Comparison of ENCODE assay signal across 20 cellular contexts in genomic region chr9:127878652-127879377, GRCh38. TPM values are rescaled to one million over a fixed set of nuclear protein-coding genes. Genes with fewer than 3 reads are reported as not detected.
DNase-seq lines count a peak whose midpoint lies in the region; ATAC-seq and TF ChIP-seq lines count a peak whose summit lies in the region.
"Had no signal": no experiment of that assay in that cellular context is flagged by ENCODE, and none has a peak within 500 bp of the region (broad histone marks: within the 10 kb centered on the region; RNA-seq: fewer than 3 reads in every experiment).

No MANE protein-coding gene starts in this region.

- H3K27ac Mint-ChIP-seq in type B pancreatic cell = peak overlapping the region; percentile 19
- H3K27ac Mint-ChIP-seq in activated CD4-positive, alpha-beta memory T cell treated with anti-CD3 and anti-CD28 coated beads for 36 hours = no peak overlapping the region
- H3K27ac Mint-ChIP-seq: activated CD4-positive, alpha-beta T cell treated with anti-CD3 and anti-CD28 coated beads for 36 hours; activated naive CD4-positive, alpha-beta T cell treated with anti-CD3 and anti-CD28 coated beads for 36 hours; activated T-cell treated with anti-CD3 and anti-CD28 coated beads, Interleukin-2, amount 50 U/mL, for 72 hours had no signal

- H3K4me1 Mint-ChIP-seq in type B pancreatic cell (ENCODE audit: unreplicated experiment) = peaks cover 15% of the 10 kb centered on the region
- peaks cover 5% of the 10 kb centered on the region for H3K4me1 Mint-ChIP-seq in activated CD4-positive, alpha-beta memory T cell treated with anti-CD3 and anti-CD28 coated beads for 36 hours (ENCODE audit: low read depth)

- H3K4me1 ChIP-seq in right cardiac atrium (ENCODE audit: control insufficient read depth, insufficient read depth, low read length) (peaks cover 12% of the 10 kb centered on the region), right atrium auricular region (peaks cover 0 to 48% of the 10 kb centered on the region in 2 donors), lower lobe of right lung (peaks cover 45% of the 10 kb centered on the region)

- ATAC-seq in right cardiac atrium = no peak
- ATAC-seq in lower lobe of right lung = peak; percentile 2 to 3
- no peak for ATAC-seq in GM19351 (IDR thresholded peaks at IDR 0.05; ENCODE audit: unreplicated experiment)
- ATAC-seq: activated CD4-positive, alpha-beta T cell treated with anti-CD3 and anti-CD28 coated beads for 36 hours; activated T-cell treated with anti-CD3 and anti-CD28 coated beads, Interleukin-2, amount 50 U/mL, for 72 hours had no signal

- no peaks in the 10 kb centered on the region for H3K27me3 Mint-ChIP-seq in type B pancreatic cell
- H3K27me3 Mint-ChIP-seq in activated CD4-positive, alpha-beta memory T cell treated with anti-CD3 and anti-CD28 coated beads for 36 hours = no peaks in the 10 kb centered on the region

- H3K27ac ChIP-seq in right cardiac atrium (ENCODE audit: low read length) (no peak overlapping the region), right atrium auricular region (peak overlapping the region in 1 of 2 donors; percentile 94), lower lobe of right lung (no peak overlapping the region)

- H3K36me3 Mint-ChIP-seq in type B pancreatic cell = no peaks in the 10 kb centered on the region
- peaks cover 2% of the 10 kb centered on the region for H3K36me3 Mint-ChIP-seq in activated CD4-positive, alpha-beta memory T cell treated with anti-CD3 and anti-CD28 coated beads for 36 hours
- H3K36me3 Mint-ChIP-seq: CD14-positive monocyte had no signal

- peak overlapping the region; percentile 85 for H3K4me3 Mint-ChIP-seq in type B pancreatic cell
- no peak overlapping the region for H3K4me3 Mint-ChIP-seq in activated CD4-positive, alpha-beta memory T cell treated with anti-CD3 and anti-CD28 coated beads for 36 hours
- H3K4me3 Mint-ChIP-seq: activated CD4-positive, alpha-beta T cell treated with anti-CD3 and anti-CD28 coated beads for 36 hours; activated naive CD4-positive, alpha-beta T cell treated with anti-CD3 and anti-CD28 coated beads for 36 hours had no signal

- intact Hi-C loops in right cardiac atrium (cut with DNase I) (loop anchor here in 3 of 4 donors (10.0 kb wide), 2 partner anchors 74 to 144 kb away; partner anchors contain the start of genes FPGS (in 2 of the 3) and TOR2A (in 2 of the 3)), lower lobe of right lung (cut with DNase I) (no loop called here)
- intact Hi-C loops in activated CD4-positive, alpha-beta memory T cell treated with anti-CD3 and anti-CD28 coated beads for 36 hours (cut with micrococcal nuclease) = no loop called here

- H3K9me3 ChIP-seq in right cardiac atrium (ENCODE audit: control insufficient read depth, low read length) (no peaks in the 10 kb centered on the region), right atrium auricular region (no peaks in the 10 kb centered on the region), lower lobe of right lung (no peaks in the 10 kb centered on the region)

- DNase-seq in right cardiac atrium (peak in 2 of 3 donors; percentile 25 to 26), right atrium auricular region (ENCODE audit: low spot score) (no peak), RKO (ENCODE audit: low spot score) (peak; percentile 63), lower lobe of right lung (no peak), type B pancreatic cell (ENCODE audit: extremely low spot score, unreplicated experiment) (no peak), NCI-H446 (lab: John Stamatoyannopoulos, UW) (no peak)
- no peak for DNase-seq in activated CD4-positive, alpha-beta memory T cell treated with anti-CD3 and anti-CD28 coated beads for 36 hours
- DNase-seq: ACHN; activated CD4-positive, alpha-beta T cell treated with anti-CD3 and anti-CD28 coated beads for 36 hours; activated naive CD4-positive, alpha-beta T cell treated with anti-CD3 and anti-CD28 coated beads for 36 hours; activated T-cell treated with anti-CD3 and anti-CD28 coated beads, Interleukin-2, amount 50 U/mL, for 72 hours; amniotic stem cell; dermis blood vessel endothelial cell; midbrain; NCI-H1694 treated with DMSO at 0.1 percent for 48 hours; NCI-H69; Right ventricle myocardium superior; stimulated activated CD4-positive, alpha-beta T cell treated with anti-CD3 and anti-CD28 coated beads, Interleukin-4, amount 100 ng/mL, for 4 hours had no signal

- TF ChIP-seq CTCF in right atrium auricular region (IDR thresholded peaks at IDR 0.05) = no peak
- no peak for TF ChIP-seq CTCF in lower lobe of right lung (IDR thresholded peaks at IDR 0.05)
- TF ChIP-seq CTCF in type B pancreatic cell (conservative IDR thresholded peaks at IDR 0.05) = no peak

- no peaks in the 10 kb centered on the region for H3K27me3 ChIP-seq in right cardiac atrium (ENCODE audit: control insufficient read depth, insufficient read depth)
- H3K27me3 ChIP-seq in right atrium auricular region = no peaks in the 10 kb centered on the region
- H3K27me3 ChIP-seq in lower lobe of right lung (ENCODE audit: low read depth) = no peaks in the 10 kb centered on the region

- H3K36me3 ChIP-seq in right atrium auricular region (no peaks in the 10 kb centered on the region), lower lobe of right lung (no peaks in the 10 kb centered on the region)

- no peak overlapping the region for H3K4me3 ChIP-seq in right cardiac atrium (ENCODE audit: low read length)
- no peak overlapping the region for H3K4me3 ChIP-seq in right atrium auricular region
- H3K4me3 ChIP-seq in lower lobe of right lung = no peak overlapping the region

- WGBS in right cardiac atrium = 63% methylated on average over 8 of the region's 8 CpGs

- CTCF ChIA-PET in activated CD4-positive, alpha-beta memory T cell treated with anti-CD3 and anti-CD28 coated beads for 36 hours (lab: Charles Lee) = interaction anchor here (1.5 to 2.3 kb wide), 2 partner anchors 9 to 144 kb away, joined by 3 to 7 read pairs; partner anchors contain the start of gene TOR2A

- H3K9me3 Mint-ChIP-seq in type B pancreatic cell = no peaks in the 10 kb centered on the region
- H3K9me3 Mint-ChIP-seq in activated CD4-positive, alpha-beta memory T cell treated with anti-CD3 and anti-CD28 coated beads for 36 hours = no peaks in the 10 kb centered on the region
- H3K9me3 Mint-ChIP-seq: activated naive CD4-positive, alpha-beta T cell treated with anti-CD3 and anti-CD28 coated beads for 36 hours; activated T-cell treated with anti-CD3 and anti-CD28 coated beads, Interleukin-2, amount 50 U/mL, for 72 hours had no signal

- POLR2A ChIA-PET in activated CD4-positive, alpha-beta memory T cell treated with anti-CD3 and anti-CD28 coated beads for 36 hours (lab: Charles Lee) = no interaction called here

RNA-seq across cellular contexts. Expression of gene AK1, which starts 1.3 kb away (rescaled TPM):
- 100 to 1,000 TPM; 630 to 722 (median 659) TPM for total RNA-seq in right cardiac atrium
- polyA plus RNA-seq in right cardiac atrium = 811 TPM
- 100 to 1,000 TPM; 263 to 398 TPM for total RNA-seq in right atrium auricular region
- total RNA-seq in lower lobe of right lung = 185 TPM
- total RNA-seq in type B pancreatic cell (ENCODE audit: low replicate concordance) = 35.2 and 59.8 TPM in 2 replicates
- total RNA-seq in activated CD4-positive, alpha-beta memory T cell treated with anti-CD3 and anti-CD28 coated beads for 36 hours = 10 to 100 TPM; 27.7 to 28.5 TPM
- polyA plus RNA-seq: CD14-positive monocyte had no signal

RNA-seq across cellular contexts. Expression of gene ST6GALNAC6, which starts 20.6 kb away (rescaled TPM):
- total RNA-seq in right cardiac atrium = 10 to 100 TPM; 60.1 to 73.7 (median 65.2) TPM
- 55.9 TPM for polyA plus RNA-seq in right cardiac atrium
- 100 to 1,000 TPM in 1 of 2 donors, 10 to 100 TPM in 1; 68.2 to 106 TPM for total RNA-seq in right atrium auricular region
- total RNA-seq in lower lobe of right lung = 82.0 TPM
- total RNA-seq in type B pancreatic cell (ENCODE audit: low replicate concordance) = 19.8 and 32.6 TPM in 2 replicates
- total RNA-seq in activated CD4-positive, alpha-beta memory T cell treated with anti-CD3 and anti-CD28 coated beads for 36 hours = 10 to 100 TPM; 50.1 to 53.8 TPM

RNA-seq across cellular contexts. Expression of gene ENG, which starts 24.4 kb away (rescaled TPM):
- total RNA-seq in right cardiac atrium (100 to 1,000 TPM; 275 to 462 (median 364) TPM), right atrium auricular region (100 to 1,000 TPM; 142 to 511 TPM), lower lobe of right lung (323 TPM), type B pancreatic cell (ENCODE audit: low replicate concordance) (0.86 and 1.6 TPM in 2 replicates)
- 362 TPM for polyA plus RNA-seq in right cardiac atrium
- total RNA-seq in activated CD4-positive, alpha-beta memory T cell treated with anti-CD3 and anti-CD28 coated beads for 36 hours = 10 to 100 TPM; 12.0 to 12.2 TPM

RNA-seq across cellular contexts. Expression of gene ST6GALNAC4, which starts 38.0 kb away (rescaled TPM):
- total RNA-seq in right cardiac atrium (10 to 100 TPM; 26.3 to 36.7 (median 32.3) TPM), right atrium auricular region (10 to 100 TPM; 31.7 to 59.0 TPM), lower lobe of right lung (45.6 TPM), type B pancreatic cell (ENCODE audit: low replicate concordance) (11.9 and 17.5 TPM in 2 replicates)
- 24.3 TPM for polyA plus RNA-seq in right cardiac atrium
- total RNA-seq in activated CD4-positive, alpha-beta memory T cell treated with anti-CD3 and anti-CD28 coated beads for 36 hours = 10 to 100 TPM; 21.2 to 23.5 TPM

RNA-seq across cellular contexts. Expression of gene PIP5KL1, which starts 51.8 kb away (rescaled TPM):
- total RNA-seq in right cardiac atrium (1 to 10 TPM in 1 of 4 donors, under 1 TPM in 1, not detected in 2; 0.29 to 1.3 TPM), right atrium auricular region (under 1 TPM in 1 of 2 donors, not detected in 1; 0.20 TPM), lower lobe of right lung (11.5 TPM), type B pancreatic cell (ENCODE audit: low replicate concordance) (5.8 and 9.4 TPM in 2 replicates)
- 0.29 TPM for polyA plus RNA-seq in right cardiac atrium
- total RNA-seq in activated CD4-positive, alpha-beta memory T cell treated with anti-CD3 and anti-CD28 coated beads for 36 hours = 1 to 10 TPM in 1 of 2 experiments, under 1 TPM in 1; 0.94 to 2.9 TPM

Comparison
In these comparisons a context has a peak if more than half of its experiments do, and no peak if none do; other contexts are left out.
1. DNase-seq: peak in right cardiac atrium (2 of 3) and RKO (single experiment); none in right atrium auricular region (single experiment), lower lobe of right lung (single experiment), type B pancreatic cell (single experiment), NCI-H446 (0 of 2) and activated CD4-positive, alpha-beta memory T cell treated with anti-CD3 and anti-CD28 coated beads for 36 hours (single experiment).
2. ATAC-seq: peak in lower lobe of right lung (2 of 2); none in right cardiac atrium (0 of 2) and GM19351 (single experiment).
3. RNA of gene ENG, which starts 24.4 kb away (total RNA-seq): 142 to 511 TPM in right atrium auricular region, 275 to 462 TPM in right cardiac atrium and 323 TPM in lower lobe of right lung (single experiment); 12.0 to 12.2 TPM in activated CD4-positive, alpha-beta memory T cell treated with anti-CD3 and anti-CD28 coated beads for 36 hours and 0.86 to 1.6 TPM in type B pancreatic cell; every median in the first group is over 10 times any median in the second.
4. intact Hi-C loops: an anchor here in right cardiac atrium (10.0 kb wide); none called in lower lobe of right lung and activated CD4-positive, alpha-beta memory T cell treated with anti-CD3 and anti-CD28 coated beads for 36 hours.